ENCODE assay signal across 1 cellular context in the genomic region with DNA sequence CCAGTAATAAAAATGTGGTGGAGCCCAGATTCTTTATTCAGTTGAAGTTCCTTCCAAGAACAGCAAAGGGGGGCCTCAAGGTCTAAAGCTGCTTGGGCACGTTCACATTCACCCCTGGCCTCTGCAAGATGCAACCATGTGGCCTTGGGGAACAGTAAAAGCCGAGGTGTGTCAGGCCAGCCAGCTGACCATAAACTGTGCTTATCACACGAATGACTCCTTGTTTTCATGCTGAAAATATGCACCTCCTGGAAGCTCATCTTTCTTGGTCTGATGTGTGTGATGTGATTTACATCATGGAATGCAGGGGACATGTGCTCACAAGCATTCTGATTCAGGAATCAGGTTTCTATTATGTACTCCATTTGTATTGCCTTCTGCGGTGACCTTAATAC.
TF ChIP-seq lines count a peak whose summit lies in the region.

No MANE protein-coding gene starts in this region.

TF ChIP-seq in HEK293, 187 proteins besides CTCF, POLR2A, EP300 and RAD21 (continued from another document):
- TF ChIP-seq, protein P1, sequence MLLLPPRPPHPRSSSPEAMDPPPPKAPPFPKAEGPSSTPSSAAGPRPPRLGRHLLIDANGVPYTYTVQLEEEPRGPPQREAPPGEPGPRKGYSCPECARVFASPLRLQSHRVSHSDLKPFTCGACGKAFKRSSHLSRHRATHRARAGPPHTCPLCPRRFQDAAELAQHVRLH (tag by site-specific recombination; IDR thresholded peaks at IDR 0.05), result no peak
- no peak for TF ChIP-seq ZNF221 (tag by site-specific recombination; IDR thresholded peaks at IDR 0.05; ENCODE audit: borderline replicate concordance)
